8 cellular contexts compared by ENCODE assay signal in genomic region chr1:67211589-67212563, GRCh38. TPM values are rescaled to one million over a fixed set of nuclear protein-coding genes. Genes with fewer than 3 reads are reported as not detected.
DNase-seq lines count a peak whose midpoint lies in the region; ATAC-seq, FAIRE-seq and TF ChIP-seq lines count a peak whose summit lies in the region.

No MANE protein-coding gene starts in this region.

- ATAC-seq in activated B cell treated with CpG ODN at 0.5 μM for 24 hours (ENCODE audit: low read depth) (no peak), GM18861 (IDR thresholded peaks at IDR 0.05; ENCODE audit: unreplicated experiment) (no peak)

- CTCF ChIA-PET in activated B cell treated with CpG ODN at 0.5 μM for 24 hours (lab: Charles Lee), result interaction anchor here (0.6 to 6.7 kb wide), 19 partner anchors 9 to 1031 kb away, joined by 3 to 77 read pairs (median 4); no protein-coding TSS in a partner anchor
- CTCF ChIA-PET in H1 (lab: Charles Lee; ENCODE audit: partially characterized antibody), result interaction anchor here (0.6 to 9.8 kb wide), 91 partner anchors 8 to 845 kb away, joined by 3 to 176 read pairs (median 5); partner anchors contain the start of genes C1orf141 and IL23R

- no peak overlapping the region for H2AK5ac ChIP-seq in H1 (ENCODE audit: low read depth, low read length)

- H3K56ac ChIP-seq in H1 (replicated peaks; ENCODE audit: insufficient read length, low read depth, low read length), result no peak overlapping the region

- no peaks in the 10 kb centered on the region for H3K9me3 Mint-ChIP-seq in activated B cell treated with CpG ODN at 0.5 μM for 24 hours

- no peak overlapping the region for H2BK120ac ChIP-seq in H1 (replicated peaks; ENCODE audit: low read depth, low read length)

- H3K4me2 ChIP-seq in H1 (ENCODE audit: insufficient read depth in 1 of 2, low read depth in 2 of 2, low read length in 2 of 2) (no peak overlapping the region), parathyroid adenoma (ENCODE audit: low read length) (no peak overlapping the region)

- no peak for TF ChIP-seq EP300 in H1 (IDR thresholded peaks at IDR 0.05; ENCODE audit: borderline replicate concordance in 1 of 2, low read depth in 2 of 2, low read length in 2 of 2)

- no peaks in the 10 kb centered on the region for H3K27me3 ChIP-seq in H1 (replicated peaks in 1 of 4; ENCODE audit: control insufficient read depth in 3 of 4, extremely low read depth in 1 of 4, insufficient read depth in 3 of 4, low read length in 3 of 4)
- H3K27me3 ChIP-seq in parathyroid adenoma (ENCODE audit: control insufficient read depth, insufficient read depth, low read length), result no peaks in the 10 kb centered on the region

- H2AFZ ChIP-seq in H1 (ENCODE audit: low read length), result no peak overlapping the region
- no peak overlapping the region for H2AFZ ChIP-seq in parathyroid adenoma

- H3K4me3 Mint-ChIP-seq in activated B cell treated with CpG ODN at 0.5 μM for 24 hours, result no peak overlapping the region

- TF ChIP-seq RAD21 in H1 (IDR thresholded peaks at IDR 0.05 in 1 of 2, conservative IDR thresholded peaks at IDR 0.05 in 1 of 2; ENCODE audit: low read depth in 2 of 2, low read length in 2 of 2), result peak; percentile 35 to 51; a peak in 3 of 4 replicates

- FAIRE-seq in A204.1 (lab: Jason Lieb, UNC) (peak; percentile 96), H1 (lab: Jason Lieb, UNC) (no peak)

- no peak overlapping the region for H2BK12ac ChIP-seq in H1 (ENCODE audit: low read depth, low read length)

- no peak overlapping the region for H3K14ac ChIP-seq in H1 (ENCODE audit: insufficient read length)

- H3K27ac ChIP-seq in H1 (ENCODE audit: low read depth, low read length) (no peak overlapping the region), parathyroid adenoma (no peak overlapping the region)

- no peak overlapping the region for H2BK20ac ChIP-seq in H1 (ENCODE audit: low read length)

- no peak overlapping the region for H3K23ac ChIP-seq in H1 (ENCODE audit: insufficient read length)

- H3K4ac ChIP-seq in H1 (replicated peaks; ENCODE audit: insufficient read length, low read depth, low read length), result no peak overlapping the region

- no peaks in the 10 kb centered on the region for H3K23me2 ChIP-seq in H1 (ENCODE audit: low read depth, low read length)

- no peak overlapping the region for H2BK15ac ChIP-seq in H1 (ENCODE audit: low read length)

- H3K4me3 ChIP-seq in H1 (ENCODE audit: extremely low read depth in 1 of 4, insufficient read depth in 2 of 4, low read depth in 3 of 4, low read length in 4 of 4), result no peak overlapping the region
- no peak overlapping the region for H3K4me3 ChIP-seq in parathyroid adenoma (ENCODE audit: low read depth, low read length)

- no peak overlapping the region for H2BK5ac ChIP-seq in H1 (ENCODE audit: low read depth, low read length)

- H3K9ac ChIP-seq in H1 (replicated peaks in 1 of 4; ENCODE audit: extremely low read depth in 1 of 4, low read depth in 3 of 4, low read length in 3 of 4) (no peak overlapping the region), parathyroid adenoma (no peak overlapping the region)

- no peaks in the 10 kb centered on the region for H4K20me1 ChIP-seq in H1 (replicated peaks in 1 of 2; ENCODE audit: control insufficient read depth in 1 of 2, insufficient read depth in 2 of 2, low read length in 2 of 2)

- intact Hi-C loops in activated B cell treated with CpG ODN at 0.5 μM for 24 hours (cut with micrococcal nuclease), result loop anchor here (1.0 to 5.0 kb wide), 4 partner anchors 65 to 447 kb away; partner anchors contain the start of gene SLC35D1

- peak; percentile 62 for DNase-seq in NAMALWA (ENCODE audit: low spot score)
- DNase-seq in activated B cell treated with CpG ODN at 0.5 μM for 24 hours, result no peak
- no peak for DNase-seq in H1 (ENCODE audit: low read depth in 1 of 2, low spot score in 2 of 2)
- no peak for DNase-seq in epidermal melanocyte (ENCODE audit: insufficient read length, low spot score)

- H3K79me2 ChIP-seq in H1 (ENCODE audit: control insufficient read depth in 1 of 2, insufficient read depth in 2 of 2, low read length in 2 of 2) (no peaks in the 10 kb centered on the region), parathyroid adenoma (no peaks in the 10 kb centered on the region)

- H4K8ac ChIP-seq in H1 (ENCODE audit: extremely low read depth, insufficient read depth, low read length), result no peak overlapping the region

- 71 to 100% methylated on average over 1 to 4 of the region's 4 CpGs for WGBS in H1 (ENCODE audit: extremely low coverage in 1 of 2, insufficient coverage in 1 of 2, insufficient read length in 1 of 2, insufficient replicate concordance in 2 of 2, low coverage in 1 of 2, low lambda C conversion rate in 2 of 2, missing lambda C conversion rate in 1 of 2), 2 experiments

- H3K18ac ChIP-seq in H1 (ENCODE audit: extremely low read depth, low read length), result no peak overlapping the region

- peaks cover 9% of the 10 kb centered on the region for H3K4me1 Mint-ChIP-seq in activated B cell treated with CpG ODN at 0.5 μM for 24 hours

- H3K27ac Mint-ChIP-seq in activated B cell treated with CpG ODN at 0.5 μM for 24 hours, result no peak overlapping the region

- H3K27me3 Mint-ChIP-seq in activated B cell treated with CpG ODN at 0.5 μM for 24 hours, result no peaks in the 10 kb centered on the region

- POLR2A ChIA-PET in activated B cell treated with CpG ODN at 0.5 μM for 24 hours (lab: Charles Lee) (interaction anchor here (0.7 kb wide), 1 partner anchor 17 kb away, joined by 6 read pairs; no protein-coding TSS in a partner anchor), H1 (lab: Charles Lee; ENCODE audit: partially characterized antibody) (interaction anchor here (0.6 to 0.7 kb wide), 2 partner anchors 78 to 645 kb away, joined by 3 to 4 read pairs; no protein-coding TSS in a partner anchor)

- H3K36me3 ChIP-seq in H1 (ENCODE audit: control insufficient read depth in 2 of 4, insufficient read depth in 4 of 4, low read length in 3 of 4) (no peaks in the 10 kb centered on the region), parathyroid adenoma (ENCODE audit: control insufficient read depth, insufficient read depth, low read length) (no peaks in the 10 kb centered on the region)

- no peaks in the 10 kb centered on the region for H3K36me3 Mint-ChIP-seq in activated B cell treated with CpG ODN at 0.5 μM for 24 hours (ENCODE audit: low read depth)

- H3K79me1 ChIP-seq in H1 (ENCODE audit: low read depth, low read length), result no peaks in the 10 kb centered on the region

- TF ChIP-seq POLR2A in H1 (IDR thresholded peaks at IDR 0.05; ENCODE audit: control extremely low read depth in 1 of 2, low read depth in 2 of 2, low read length in 2 of 2), result no peak

- H3K4me1 ChIP-seq in H1 (replicated peaks in 1 of 4; ENCODE audit: control insufficient read depth in 3 of 4, insufficient read depth in 4 of 4, low read length in 3 of 4) (peaks cover 0 to 2% (median 0%) of the 10 kb centered on the region in 4 experiments; a peak in 1 of 7 replicates), parathyroid adenoma (peaks cover 5% of the 10 kb centered on the region)

- TF ChIP-seq CTCF in GM12873 (IDR thresholded peaks at IDR 0.05; ENCODE audit: insufficient read depth, low read depth, low read length, missing control alignments), result peak; percentile 59
- TF ChIP-seq CTCF in activated B cell treated with CpG ODN at 0.5 μM for 24 hours (IDR thresholded peaks at IDR 0.05), result peak; percentile 46
- peak in 2 of 3 experiments; percentile 49 to 67; a peak in 3 of 4 replicates for TF ChIP-seq CTCF in H1 (IDR thresholded peaks at IDR 0.05; ENCODE audit: control extremely low read depth in 1 of 3, insufficient read depth in 1 of 3, low read depth in 1 of 3, low read length in 3 of 3)
- TF ChIP-seq CTCF in parathyroid adenoma (IDR thresholded peaks at IDR 0.05), result peak; percentile 32

- no peaks in the 10 kb centered on the region for H3K9me3 ChIP-seq in H1 (ENCODE audit: insufficient read depth in 2 of 2, low read depth in 1 of 2, low read length in 1 of 2)
- no peaks in the 10 kb centered on the region for H3K9me3 ChIP-seq in parathyroid adenoma (ENCODE audit: control insufficient read depth, low read length)

- no peak overlapping the region for H4K5ac ChIP-seq in H1 (ENCODE audit: insufficient read length, low read depth, low read length)

- no peak overlapping the region for H4K91ac ChIP-seq in H1 (replicated peaks; ENCODE audit: insufficient read length, low read length)

TF ChIP-seq in H1, 55 proteins besides CTCF, POLR2A, EP300 and RAD21 (continues in another document):
- no peak for TF ChIP-seq GABPA (IDR thresholded peaks at IDR 0.05; ENCODE audit: borderline replicate concordance, insufficient read depth, low read length)
- no peak for TF ChIP-seq SIN3A (conservative IDR thresholded peaks at IDR 0.05 in 1 of 2, IDR thresholded peaks at IDR 0.05 in 1 of 2; ENCODE audit: low read depth in 1 of 2, low read length in 2 of 2)
- TF ChIP-seq FOSL1 (IDR thresholded peaks at IDR 0.05; ENCODE audit: insufficient read depth, low read depth, low read length), result no peak
- TF ChIP-seq MAX (IDR thresholded peaks at IDR 0.05), result no peak
- no peak for TF ChIP-seq JUN (IDR thresholded peaks at IDR 0.05; ENCODE audit: low read depth, low read length)
- TF ChIP-seq PHF8 (conservative IDR thresholded peaks at IDR 0.05; ENCODE audit: low read depth, low read length), result no peak

RNA-seq across cellular contexts. Expression of gene IL23R, which starts 45.6 kb away (rescaled TPM):
- not detected in 2 replicates for total RNA-seq in activated B cell treated with CpG ODN at 0.5 μM for 24 hours
- total RNA-seq in H1 (2021; fragmentation: NEBNext Ultra II Directional; extraction: Animal tissue kit (Norgen Biotek cat#: 25700)), result not detected in 2 replicates
- not detected in 2 replicates for polyA plus RNA-seq in H1 (2011; rRNA removed)
- polyA plus RNA-seq in H1 (2011; cell fraction: cytosol; rRNA removed), result not detected
- not detected for polyA plus RNA-seq in H1 (2011; cell fraction: nucleus; rRNA removed)
- not detected in 4 replicates for polyA plus RNA-seq in H1 (2012, experiment 1 of 2)
- polyA plus RNA-seq in H1 (2012, experiment 2 of 2), result not detected
- not detected for polyA plus RNA-seq in H1 (2013, experiment 1 of 2)
- not detected for polyA plus RNA-seq in H1 (2013, experiment 2 of 2)
- not detected in 2 replicates for polyA minus RNA-seq in H1 (2011; rRNA and poly(A)+ RNA removed)
- not detected for polyA minus RNA-seq in H1 (2011; cell fraction: cytosol; rRNA and poly(A)+ RNA removed)
- polyA minus RNA-seq in H1 (2011; cell fraction: nucleus; rRNA and poly(A)+ RNA removed), result not detected
